Comparison of ENCODE assay signal across 24 cellular contexts in genomic region chr16:766820-767640, GRCh38. TPM values are rescaled to one million over a fixed set of nuclear protein-coding genes. Genes with fewer than 3 reads are reported as not detected.
DNase-seq lines count a peak whose midpoint lies in the region; ATAC-seq, FAIRE-seq and TF ChIP-seq lines count a peak whose summit lies in the region.
"Had no signal": no experiment of that assay in that cellular context is flagged by ENCODE, and none has a peak within 500 bp of the region (broad histone marks: within the 10 kb centered on the region; RNA-seq: fewer than 3 reads in every experiment).

No MANE protein-coding gene starts in this region.

- H3K27ac ChIP-seq in HepG2 (ENCODE audit: extremely low read length, insufficient read depth, low read length) (no peak overlapping the region), right lobe of liver (no peak overlapping the region), osteoblast (ENCODE audit: low read depth, low read length) (no peak overlapping the region)
- H3K27ac ChIP-seq: BLaER1 had no signal

- TF ChIP-seq EP300 in HepG2 (IDR thresholded peaks at IDR 0.05; ENCODE audit: low read depth in 2 of 2, low read length in 2 of 2) (no peak), HepG2 (CRISPR knock-in tag; IDR thresholded peaks at IDR 0.05; ENCODE audit: borderline replicate concordance) (no peak)

- POLR2A ChIA-PET in HepG2 (lab: Yijun Ruan, JAX): no interaction called here

- TF ChIP-seq CTCF in HepG2 (CRISPR knock-in tag; IDR thresholded peaks at IDR 0.05) (no peak), right lobe of liver (IDR thresholded peaks at IDR 0.05) (no peak), osteoblast (IDR thresholded peaks at IDR 0.05; ENCODE audit: extremely low read depth, low read depth, low read length) (no peak)

- H3K4me3 ChIP-seq in HepG2 (replicated peaks in 1 of 3; ENCODE audit: insufficient read depth in 1 of 3, low read depth in 2 of 3, low read length in 3 of 3): no peak overlapping the region
- no peak overlapping the region for H3K4me3 ChIP-seq in right lobe of liver
- H3K4me3 ChIP-seq in osteoblast (ENCODE audit: insufficient read depth, low read length): no peak overlapping the region
- H3K4me3 ChIP-seq: BLaER1, GM12878, MG63 had no signal

- no peak for TF ChIP-seq POLR2A in HepG2 (IDR thresholded peaks at IDR 0.05; ENCODE audit: insufficient read depth in 1 of 2, low read depth in 2 of 2, low read length in 2 of 2)
- no peak for TF ChIP-seq POLR2A in right lobe of liver (IDR thresholded peaks at IDR 0.05)

- no peak for FAIRE-seq in HepG2 (lab: Jason Lieb, UNC)
- FAIRE-seq: A204.1, GM12878, HTR-8/SVneo had no signal

- in situ Hi-C loops in HepG2 (cut with HindIII; ENCODE audit: extremely low pct_ligation_motif_present, low pct_unique_long_range_greater_than_20kb): no loop called here

- peaks cover 0 to 2% of the 10 kb centered on the region in 2 experiments; a peak in 2 of 5 replicates for H3K27me3 ChIP-seq in HepG2 (ENCODE audit: control insufficient read depth in 1 of 2, insufficient read depth in 2 of 2, low read length in 2 of 2)
- no peaks in the 10 kb centered on the region for H3K27me3 ChIP-seq in right lobe of liver
- H3K27me3 ChIP-seq in osteoblast (ENCODE audit: insufficient read depth, low read length): no peaks in the 10 kb centered on the region
- H3K27me3 ChIP-seq: BLaER1, MG63 had no signal

- no peaks in the 10 kb centered on the region for H3K36me3 ChIP-seq in HepG2 (replicated peaks in 1 of 2; ENCODE audit: control insufficient read depth in 1 of 2, insufficient read depth in 2 of 2, low read length in 2 of 2)
- H3K36me3 ChIP-seq in right lobe of liver: no peaks in the 10 kb centered on the region
- no peaks in the 10 kb centered on the region for H3K36me3 ChIP-seq in osteoblast (ENCODE audit: insufficient read depth, low read length)
- H3K36me3 ChIP-seq: BLaER1, MG63 had no signal

- no peak for TF ChIP-seq RAD21 in HepG2 (CRISPR knock-in tag; IDR thresholded peaks at IDR 0.05)

- H3K9me3 ChIP-seq in HepG2 (ENCODE audit: low read length): no peaks in the 10 kb centered on the region
- no peaks in the 10 kb centered on the region for H3K9me3 ChIP-seq in right lobe of liver
- H3K9me3 ChIP-seq in osteoblast (ENCODE audit: low read depth, low read length): no peaks in the 10 kb centered on the region
- H3K9me3 ChIP-seq: BLaER1, MG63, SK-N-SH had no signal

- WGBS in HepG2 (ENCODE audit: low lambda C conversion rate): 61% methylated on average over 36 of the region's 48 CpGs
- 66% methylated on average over 31 of the region's 48 CpGs for WGBS in right lobe of liver (ENCODE audit: insufficient coverage, low coverage, low lambda C conversion rate, missing lambda C conversion rate)

- H3K4me2 ChIP-seq in HepG2 (ENCODE audit: low read depth, low read length) (no peak overlapping the region), osteoblast (ENCODE audit: insufficient read depth, low read length) (no peak overlapping the region)
- H3K4me2 ChIP-seq: BLaER1, SK-N-SH had no signal

- DNase-seq in HepG2 (ENCODE audit: low spot score) (no peak), right lobe of liver (no peak), osteoblast (ENCODE audit: insufficient read length, low spot score, missing footprints) (no peak)
- DNase-seq: CD4-positive, alpha-beta memory T cell; DMS153; GF-D8; Kasumi-1; MG63; NCI-H1048; NCI-H1436 treated with DMSO at 0.1 percent for 48 hours; NCI-H2029; NCI-H345; NCI-H524 treated with DMSO at 0.1 percent for 48 hours; SHP77 treated with DMSO at 0.1 percent for 48 hours had no signal

- H3K4me1 ChIP-seq in HepG2 (ENCODE audit: insufficient read depth, low read length) (peaks cover 6% of the 10 kb centered on the region), right lobe of liver (no peaks in the 10 kb centered on the region), osteoblast (ENCODE audit: insufficient read depth, low read length) (no peaks in the 10 kb centered on the region)

- H3K79me2 ChIP-seq in HepG2 (ENCODE audit: insufficient read depth, low read length) (no peaks in the 10 kb centered on the region), osteoblast (ENCODE audit: insufficient read depth, low read length) (no peaks in the 10 kb centered on the region)

- no peak for ATAC-seq in HepG2
- no peak for ATAC-seq in right lobe of liver
- no peak for ATAC-seq in GM21515 (IDR thresholded peaks at IDR 0.05; ENCODE audit: unreplicated experiment)
- ATAC-seq: GM12878, HCT116 had no signal

- no peaks in the 10 kb centered on the region for H4K20me1 ChIP-seq in HepG2 (ENCODE audit: insufficient read depth, low read length)
- no peaks in the 10 kb centered on the region for H4K20me1 ChIP-seq in osteoblast (ENCODE audit: insufficient read depth, low read length)
- H4K20me1 ChIP-seq: BLaER1 had no signal

- H3K9ac ChIP-seq in HepG2 (ENCODE audit: insufficient read depth, low read depth, low read length): no peak overlapping the region
- H3K9ac ChIP-seq: BLaER1, SK-N-SH had no signal

- CTCF ChIA-PET in HepG2 (lab: Yijun Ruan, JAX; ENCODE audit: low intra/inter-chr PET ratio, low total read pairs): no interaction called here

- intact Hi-C loops in HepG2 (cut with micrococcal nuclease; ENCODE audit: unreplicated experiment): no loop called here
- intact Hi-C loops in right lobe of liver (cut with DNase I): no loop called here

- no TSS peak for BruUV-seq in HepG2 (replicated peaks; lab: Mats Ljungman, UMichigan)

- H2AFZ ChIP-seq in HepG2 (ENCODE audit: low read length) (no peak overlapping the region), osteoblast (ENCODE audit: low read length) (no peak overlapping the region)

RNA-seq across cellular contexts. Expression of gene MSLN, which starts 6.5 kb away (rescaled TPM):
- total RNA-seq in HepG2 (2016; rRNA removed; fragmentation: Illumina TruSeq; extraction: Trizol) (0.72 and 2.0 TPM in 2 replicates), right lobe of liver (under 1 TPM in 1 of 6 experiments, not detected in 5; 0.25 TPM), osteoblast (under 0.01 and 1.2 TPM in 2 replicates)
- 0.30 TPM in 1 of 2 replicates, not detected in the other for total RNA-seq in HepG2 (2016; cell fraction: cytosol; rRNA removed; fragmentation: Illumina TruSeq; extraction: Trizol; ENCODE audit: low read depth)
- total RNA-seq in HepG2 (2016; cell fraction: insoluble cytoplasmic fraction; rRNA removed; fragmentation: Illumina TruSeq; extraction: Trizol): 1.2 and 2.1 TPM in 2 replicates
- 0.31 and 0.38 TPM in 2 replicates for total RNA-seq in HepG2 (2016; cell fraction: membrane; rRNA removed; fragmentation: Illumina TruSeq; extraction: Trizol)
- total RNA-seq in HepG2 (2016; cell fraction: nucleus; rRNA removed; fragmentation: Illumina TruSeq; extraction: Trizol): 1.1 and 2.5 TPM in 2 replicates
- 2.3 and 3.0 TPM in 2 replicates for polyA plus RNA-seq in HepG2 (2011; rRNA removed)
- polyA plus RNA-seq in HepG2 (2011; cell fraction: cytosol; rRNA removed): 1.1 and 1.5 TPM in 2 replicates
- 3.7 and 5.0 TPM in 2 replicates for polyA plus RNA-seq in HepG2 (2011; cell fraction: nucleus; rRNA removed)
- 3.0 and 3.9 TPM in 2 replicates for polyA plus RNA-seq in HepG2 (2012)
- 0.34 and 0.49 TPM in 2 replicates for polyA plus RNA-seq in HepG2 (2016; cell fraction: cytosol; fragmentation: Illumina TruSeq; extraction: Trizol; ENCODE audit: low read depth)
- 0.61 and 0.67 TPM in 2 replicates for polyA plus RNA-seq in HepG2 (2016; cell fraction: insoluble cytoplasmic fraction; fragmentation: Illumina TruSeq; extraction: Trizol; ENCODE audit: low read depth)
- polyA plus RNA-seq in HepG2 (2016; cell fraction: membrane; fragmentation: Illumina TruSeq; extraction: Trizol; ENCODE audit: low read depth): 0.44 and 0.46 TPM in 2 replicates
- 3.3 and 3.5 TPM in 2 replicates for polyA plus RNA-seq in HepG2 (2016; cell fraction: nucleus; fragmentation: Illumina TruSeq; extraction: Trizol; ENCODE audit: insufficient read depth, low read depth)
- 1.2 and 15.6 TPM in 2 replicates for polyA minus RNA-seq in HepG2 (2011; rRNA and poly(A)+ RNA removed; ENCODE audit: low replicate concordance)
- polyA minus RNA-seq in HepG2 (2011; cell fraction: cytosol; rRNA and poly(A)+ RNA removed): 0.79 and 1.8 TPM in 2 replicates
- polyA minus RNA-seq in HepG2 (2011; cell fraction: nucleus; rRNA and poly(A)+ RNA removed): 0.87 and 1.0 TPM in 2 replicates
- total RNA-seq: CD4-positive, alpha-beta memory T cell; Daoy; GM12878; RPMI7951 had no signal
- polyA plus RNA-seq: CD4-positive, alpha-beta memory T cell; IgD-negative memory B cell had no signal

RNA-seq across cellular contexts. Expression of gene RPUSD1, which starts 21.2 kb away (rescaled TPM):
- total RNA-seq in HepG2 (2016; rRNA removed; fragmentation: Illumina TruSeq; extraction: Trizol) (22.4 and 26.2 TPM in 2 replicates), right lobe of liver (10 to 100 TPM in 2 of 6 experiments, 1 to 10 TPM in 4; 5.1 to 16.2 (median 6.6) TPM), osteoblast (23.3 and 28.2 TPM in 2 replicates)
- 18.7 and 21.8 TPM in 2 replicates for total RNA-seq in HepG2 (2016; cell fraction: cytosol; rRNA removed; fragmentation: Illumina TruSeq; extraction: Trizol; ENCODE audit: low read depth)
- total RNA-seq in HepG2 (2016; cell fraction: insoluble cytoplasmic fraction; rRNA removed; fragmentation: Illumina TruSeq; extraction: Trizol): 20.2 and 24.6 TPM in 2 replicates
- total RNA-seq in HepG2 (2016; cell fraction: membrane; rRNA removed; fragmentation: Illumina TruSeq; extraction: Trizol): 34.6 and 36.7 TPM in 2 replicates
- 13.4 and 16.9 TPM in 2 replicates for total RNA-seq in HepG2 (2016; cell fraction: nucleus; rRNA removed; fragmentation: Illumina TruSeq; extraction: Trizol)
- polyA plus RNA-seq in HepG2 (2011; rRNA removed): 13.1 and 15.9 TPM in 2 replicates
- 11.8 and 20.0 TPM in 2 replicates for polyA plus RNA-seq in HepG2 (2011; cell fraction: cytosol; rRNA removed)
- 47.0 and 47.2 TPM in 2 replicates for polyA plus RNA-seq in HepG2 (2011; cell fraction: nucleus; rRNA removed)
- 6.9 and 11.4 TPM in 2 replicates for polyA plus RNA-seq in HepG2 (2012)
- 23.0 and 24.2 TPM in 2 replicates for polyA plus RNA-seq in HepG2 (2016; cell fraction: cytosol; fragmentation: Illumina TruSeq; extraction: Trizol; ENCODE audit: low read depth)
- 22.5 and 24.4 TPM in 2 replicates for polyA plus RNA-seq in HepG2 (2016; cell fraction: insoluble cytoplasmic fraction; fragmentation: Illumina TruSeq; extraction: Trizol; ENCODE audit: low read depth)
- 32.9 and 33.9 TPM in 2 replicates for polyA plus RNA-seq in HepG2 (2016; cell fraction: membrane; fragmentation: Illumina TruSeq; extraction: Trizol; ENCODE audit: low read depth)
- 29.7 and 35.5 TPM in 2 replicates for polyA plus RNA-seq in HepG2 (2016; cell fraction: nucleus; fragmentation: Illumina TruSeq; extraction: Trizol; ENCODE audit: insufficient read depth, low read depth)
- 20.0 and 21.5 TPM in 2 replicates for polyA minus RNA-seq in HepG2 (2011; rRNA and poly(A)+ RNA removed; ENCODE audit: low replicate concordance)
- polyA minus RNA-seq in HepG2 (2011; cell fraction: cytosol; rRNA and poly(A)+ RNA removed): 9.3 and 9.6 TPM in 2 replicates
- polyA minus RNA-seq in HepG2 (2011; cell fraction: nucleus; rRNA and poly(A)+ RNA removed): 8.9 and 13.2 TPM in 2 replicates

RNA-seq across cellular contexts. Expression of gene CHTF18, which starts 21.4 kb away (rescaled TPM):
- total RNA-seq in HepG2 (2016; rRNA removed; fragmentation: Illumina TruSeq; extraction: Trizol) (8.8 and 22.9 TPM in 2 replicates), right lobe of liver (1 to 10 TPM; 2.9 to 7.8 (median 4.6) TPM), osteoblast (3.3 and 3.8 TPM in 2 replicates)
- 14.2 and 15.9 TPM in 2 replicates for total RNA-seq in HepG2 (2016; cell fraction: cytosol; rRNA removed; fragmentation: Illumina TruSeq; extraction: Trizol; ENCODE audit: low read depth)
- 7.3 and 24.5 TPM in 2 replicates for total RNA-seq in HepG2 (2016; cell fraction: insoluble cytoplasmic fraction; rRNA removed; fragmentation: Illumina TruSeq; extraction: Trizol)
- 5.5 and 6.8 TPM in 2 replicates for total RNA-seq in HepG2 (2016; cell fraction: membrane; rRNA removed; fragmentation: Illumina TruSeq; extraction: Trizol)
- 26.2 and 31.2 TPM in 2 replicates for total RNA-seq in HepG2 (2016; cell fraction: nucleus; rRNA removed; fragmentation: Illumina TruSeq; extraction: Trizol)
- 7.3 and 8.6 TPM in 2 replicates for polyA plus RNA-seq in HepG2 (2011; rRNA removed)
- 2.5 and 6.5 TPM in 2 replicates for polyA plus RNA-seq in HepG2 (2011; cell fraction: cytosol; rRNA removed)
- polyA plus RNA-seq in HepG2 (2011; cell fraction: nucleus; rRNA removed): 145 and 298 TPM in 2 replicates
- 6.6 and 11.8 TPM in 2 replicates for polyA plus RNA-seq in HepG2 (2012)
- 2.3 and 2.5 TPM in 2 replicates for polyA plus RNA-seq in HepG2 (2016; cell fraction: cytosol; fragmentation: Illumina TruSeq; extraction: Trizol; ENCODE audit: low read depth)
- 6.8 and 7.7 TPM in 2 replicates for polyA plus RNA-seq in HepG2 (2016; cell fraction: insoluble cytoplasmic fraction; fragmentation: Illumina TruSeq; extraction: Trizol; ENCODE audit: low read depth)
- polyA plus RNA-seq in HepG2 (2016; cell fraction: membrane; fragmentation: Illumina TruSeq; extraction: Trizol; ENCODE audit: low read depth): 3.5 and 4.5 TPM in 2 replicates
- 103 and 115 TPM in 2 replicates for polyA plus RNA-seq in HepG2 (2016; cell fraction: nucleus; fragmentation: Illumina TruSeq; extraction: Trizol; ENCODE audit: insufficient read depth, low read depth)
- 8.2 and 13.0 TPM in 2 replicates for polyA minus RNA-seq in HepG2 (2011; rRNA and poly(A)+ RNA removed; ENCODE audit: low replicate concordance)
- polyA minus RNA-seq in HepG2 (2011; cell fraction: cytosol; rRNA and poly(A)+ RNA removed): 2.4 and 3.9 TPM in 2 replicates
- 7.5 and 12.4 TPM in 2 replicates for polyA minus RNA-seq in HepG2 (2011; cell fraction: nucleus; rRNA and poly(A)+ RNA removed)

RNA-seq across cellular contexts. Expression of gene CIAO3, which starts 26.2 kb away (rescaled TPM):
- 16.9 and 21.7 TPM in 2 replicates for total RNA-seq in HepG2 (2016; rRNA removed; fragmentation: Illumina TruSeq; extraction: Trizol)
- total RNA-seq in HepG2 (2016; cell fraction: cytosol; rRNA removed; fragmentation: Illumina TruSeq; extraction: Trizol; ENCODE audit: low read depth): 7.0 and 7.4 TPM in 2 replicates
- 15.6 and 20.7 TPM in 2 replicates for total RNA-seq in HepG2 (2016; cell fraction: insoluble cytoplasmic fraction; rRNA removed; fragmentation: Illumina TruSeq; extraction: Trizol)
- total RNA-seq in HepG2 (2016; cell fraction: membrane; rRNA removed; fragmentation: Illumina TruSeq; extraction: Trizol): 5.7 and 7.5 TPM in 2 replicates
- total RNA-seq in HepG2 (2016; cell fraction: nucleus; rRNA removed; fragmentation: Illumina TruSeq; extraction: Trizol): 14.7 and 17.4 TPM in 2 replicates
- 25.0 and 25.2 TPM in 2 replicates for polyA plus RNA-seq in HepG2 (2011; rRNA removed)
- 10.2 and 14.3 TPM in 2 replicates for polyA plus RNA-seq in HepG2 (2011; cell fraction: cytosol; rRNA removed)
- polyA plus RNA-seq in HepG2 (2011; cell fraction: nucleus; rRNA removed): 96.0 and 123 TPM in 2 replicates
- 12.1 and 17.0 TPM in 2 replicates for polyA plus RNA-seq in HepG2 (2012)
- 1.3 and 1.4 TPM in 2 replicates for polyA plus RNA-seq in HepG2 (2016; cell fraction: cytosol; fragmentation: Illumina TruSeq; extraction: Trizol; ENCODE audit: low read depth)
- polyA plus RNA-seq in HepG2 (2016; cell fraction: insoluble cytoplasmic fraction; fragmentation: Illumina TruSeq; extraction: Trizol; ENCODE audit: low read depth): 14.0 TPM in 2 replicates
- 3.2 and 3.5 TPM in 2 replicates for polyA plus RNA-seq in HepG2 (2016; cell fraction: membrane; fragmentation: Illumina TruSeq; extraction: Trizol; ENCODE audit: low read depth)
- polyA plus RNA-seq in HepG2 (2016; cell fraction: nucleus; fragmentation: Illumina TruSeq; extraction: Trizol; ENCODE audit: insufficient read depth, low read depth): 31.2 and 33.5 TPM in 2 replicates
- polyA minus RNA-seq in HepG2 (2011; rRNA and poly(A)+ RNA removed; ENCODE audit: low replicate concordance): 29.7 and 30.3 TPM in 2 replicates
- 6.2 and 6.9 TPM in 2 replicates for polyA minus RNA-seq in HepG2 (2011; cell fraction: cytosol; rRNA and poly(A)+ RNA removed)
- polyA minus RNA-seq in HepG2 (2011; cell fraction: nucleus; rRNA and poly(A)+ RNA removed): 44.2 and 47.5 TPM in 2 replicates
- total RNA-seq in right lobe of liver: 10 to 100 TPM; 11.9 to 26.1 (median 17.3) TPM
- total RNA-seq in osteoblast: 32.2 and 35.1 TPM in 2 replicates

RNA-seq across cellular contexts. Expression of gene GNG13, which starts 33.5 kb away (rescaled TPM):
- not detected in 2 replicates for total RNA-seq in HepG2 (2016; rRNA removed; fragmentation: Illumina TruSeq; extraction: Trizol)
- total RNA-seq in HepG2 (2016; cell fraction: cytosol; rRNA removed; fragmentation: Illumina TruSeq; extraction: Trizol; ENCODE audit: low read depth): not detected in 2 replicates
- total RNA-seq in HepG2 (2016; cell fraction: insoluble cytoplasmic fraction; rRNA removed; fragmentation: Illumina TruSeq; extraction: Trizol): not detected in 2 replicates
- total RNA-seq in HepG2 (2016; cell fraction: membrane; rRNA removed; fragmentation: Illumina TruSeq; extraction: Trizol): not detected in 2 replicates
- not detected in 2 replicates for total RNA-seq in HepG2 (2016; cell fraction: nucleus; rRNA removed; fragmentation: Illumina TruSeq; extraction: Trizol)
- polyA plus RNA-seq in HepG2 (2011; rRNA removed): not detected in 2 replicates
- polyA plus RNA-seq in HepG2 (2011; cell fraction: cytosol; rRNA removed): not detected in 2 replicates
- not detected in 2 replicates for polyA plus RNA-seq in HepG2 (2011; cell fraction: nucleus; rRNA removed)
- not detected in 2 replicates for polyA plus RNA-seq in HepG2 (2012)
- not detected in 2 replicates for polyA plus RNA-seq in HepG2 (2016; cell fraction: cytosol; fragmentation: Illumina TruSeq; extraction: Trizol; ENCODE audit: low read depth)
- not detected in 2 replicates for polyA plus RNA-seq in HepG2 (2016; cell fraction: insoluble cytoplasmic fraction; fragmentation: Illumina TruSeq; extraction: Trizol; ENCODE audit: low read depth)
- not detected in 2 replicates for polyA plus RNA-seq in HepG2 (2016; cell fraction: membrane; fragmentation: Illumina TruSeq; extraction: Trizol; ENCODE audit: low read depth)
- not detected in 2 replicates for polyA plus RNA-seq in HepG2 (2016; cell fraction: nucleus; fragmentation: Illumina TruSeq; extraction: Trizol; ENCODE audit: insufficient read depth, low read depth)
- not detected in 2 replicates for polyA minus RNA-seq in HepG2 (2011; rRNA and poly(A)+ RNA removed; ENCODE audit: low replicate concordance)
- not detected in 2 replicates for polyA minus RNA-seq in HepG2 (2011; cell fraction: cytosol; rRNA and poly(A)+ RNA removed)
- not detected in 2 replicates for polyA minus RNA-seq in HepG2 (2011; cell fraction: nucleus; rRNA and poly(A)+ RNA removed)
- not detected for total RNA-seq in right lobe of liver
- not detected in 2 replicates for total RNA-seq in osteoblast
- total RNA-seq: CD4-positive, alpha-beta memory T cell; Daoy; GM12878; RPMI7951 had no signal
- polyA plus RNA-seq: CD4-positive, alpha-beta memory T cell; GM12878; IgD-negative memory B cell; SK-N-SH had no signal
